9 cellular contexts compared by ENCODE assay signal in the genomic region with DNA sequence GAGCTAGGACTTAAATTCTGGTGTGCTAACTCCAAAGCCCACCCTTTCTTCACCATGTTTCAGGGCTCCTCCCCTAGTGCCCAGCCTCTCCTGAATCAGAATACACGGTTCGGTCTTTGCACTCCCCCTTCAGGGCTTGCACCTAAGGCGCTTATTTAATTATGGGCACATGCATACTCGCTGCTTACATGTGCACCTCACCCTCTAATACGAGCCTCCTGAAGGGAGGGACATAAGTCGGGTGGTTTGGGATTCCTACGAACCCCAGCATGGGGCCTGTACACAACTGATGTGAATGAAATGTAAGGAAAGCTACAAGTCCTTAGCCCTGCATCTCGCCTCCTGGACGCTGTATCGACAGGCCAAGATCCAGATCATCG. TPM values are rescaled to one million over a fixed set of nuclear protein-coding genes. Genes with fewer than 3 reads are reported as not detected.
A peak's percentile ranks its signal among the peaks of the same experiment; 100 is the strongest.
DNase-seq lines count a peak whose midpoint lies in the region; ATAC-seq and TF ChIP-seq lines count a peak whose summit lies in the region.
"Had no signal": no experiment of that assay in that cellular context is flagged by ENCODE, and none has a peak within 500 bp of the region (broad histone marks: within the 10 kb centered on the region; RNA-seq: fewer than 3 reads in every experiment).

No MANE protein-coding gene starts in this region.

- H3F3A ChIP-seq in neural cell (ENCODE audit: insufficient read depth, low read length, poor library complexity, severe bottlenecking): no peaks in the 10 kb centered on the region

- peak; percentile 37 for DNase-seq in D341Med (ENCODE audit: low spot score)
- DNase-seq in HFF-Myc (ENCODE audit: extremely low read depth, low read depth): no peak
- no peak for DNase-seq in NCI-H1048 (lab: John Stamatoyannopoulos, UW)

- H3K36me3 ChIP-seq in neural cell (ENCODE audit: insufficient read depth, low read length): no peaks in the 10 kb centered on the region

- no peaks in the 10 kb centered on the region for H3K9me3 ChIP-seq in neural cell (ENCODE audit: low read length)

- H3K27me3 ChIP-seq in neural cell (ENCODE audit: insufficient read depth, low read depth, low read length): no peaks in the 10 kb centered on the region

- H3K9me2 ChIP-seq in neural cell (ENCODE audit: insufficient read depth, low read length): no peaks in the 10 kb centered on the region

- peak overlapping the region; percentile 82 for H3K27ac ChIP-seq in neural cell (ENCODE audit: low read length)

- no peak for TF ChIP-seq EP300 in neural cell (conservative IDR thresholded peaks at IDR 0.05; ENCODE audit: poor library complexity, severe bottlenecking)

- peak overlapping the region; percentile 72 for H3K4me2 ChIP-seq in neural cell (ENCODE audit: low read length)

- TF ChIP-seq RAD21 in neural cell (conservative IDR thresholded peaks at IDR 0.05): no peak

- no peaks in the 10 kb centered on the region for H3K79me2 ChIP-seq in neural cell (replicated peaks; ENCODE audit: insufficient read depth, low read length)

- peak; percentile 59 for ATAC-seq in SK-N-SH treated with all-trans-retinoic acid at 6 μM for 48 hours
- peak; percentile 3 for ATAC-seq in esophagus mucosa
- no peak for ATAC-seq in HG03469 (IDR thresholded peaks at IDR 0.05; ENCODE audit: unreplicated experiment)
- ATAC-seq in HG02610 (IDR thresholded peaks at IDR 0.05; ENCODE audit: unreplicated experiment): no peak

- peak overlapping the region; percentile 52 for H2AFZ ChIP-seq in neural cell (ENCODE audit: low read depth, low read length)

- H4K20me1 ChIP-seq in neural cell (ENCODE audit: insufficient read depth): no peaks in the 10 kb centered on the region

- peak overlapping the region; percentile 67 for H3K9ac ChIP-seq in neural cell (ENCODE audit: low read length)

- TF ChIP-seq CTCF in HFF-Myc (IDR thresholded peaks at IDR 0.05; ENCODE audit: low read depth, low read length, missing control alignments) (no peak), neural cell (IDR thresholded peaks at IDR 0.05; ENCODE audit: poor library complexity, severe bottlenecking) (no peak)

- H3K4me3 ChIP-seq in HFF-Myc (replicated peaks; ENCODE audit: low read depth, low read length): peak overlapping the region; percentile 91
- H3K4me3 ChIP-seq in neural cell (ENCODE audit: low read length): peak overlapping the region; percentile 73

TF ChIP-seq in SK-N-SH treated with all-trans-retinoic acid at 6 μM for 48 hours, 23 proteins besides CTCF, POLR2A, EP300 and RAD21:
- TF ChIP-seq, protein P1, sequence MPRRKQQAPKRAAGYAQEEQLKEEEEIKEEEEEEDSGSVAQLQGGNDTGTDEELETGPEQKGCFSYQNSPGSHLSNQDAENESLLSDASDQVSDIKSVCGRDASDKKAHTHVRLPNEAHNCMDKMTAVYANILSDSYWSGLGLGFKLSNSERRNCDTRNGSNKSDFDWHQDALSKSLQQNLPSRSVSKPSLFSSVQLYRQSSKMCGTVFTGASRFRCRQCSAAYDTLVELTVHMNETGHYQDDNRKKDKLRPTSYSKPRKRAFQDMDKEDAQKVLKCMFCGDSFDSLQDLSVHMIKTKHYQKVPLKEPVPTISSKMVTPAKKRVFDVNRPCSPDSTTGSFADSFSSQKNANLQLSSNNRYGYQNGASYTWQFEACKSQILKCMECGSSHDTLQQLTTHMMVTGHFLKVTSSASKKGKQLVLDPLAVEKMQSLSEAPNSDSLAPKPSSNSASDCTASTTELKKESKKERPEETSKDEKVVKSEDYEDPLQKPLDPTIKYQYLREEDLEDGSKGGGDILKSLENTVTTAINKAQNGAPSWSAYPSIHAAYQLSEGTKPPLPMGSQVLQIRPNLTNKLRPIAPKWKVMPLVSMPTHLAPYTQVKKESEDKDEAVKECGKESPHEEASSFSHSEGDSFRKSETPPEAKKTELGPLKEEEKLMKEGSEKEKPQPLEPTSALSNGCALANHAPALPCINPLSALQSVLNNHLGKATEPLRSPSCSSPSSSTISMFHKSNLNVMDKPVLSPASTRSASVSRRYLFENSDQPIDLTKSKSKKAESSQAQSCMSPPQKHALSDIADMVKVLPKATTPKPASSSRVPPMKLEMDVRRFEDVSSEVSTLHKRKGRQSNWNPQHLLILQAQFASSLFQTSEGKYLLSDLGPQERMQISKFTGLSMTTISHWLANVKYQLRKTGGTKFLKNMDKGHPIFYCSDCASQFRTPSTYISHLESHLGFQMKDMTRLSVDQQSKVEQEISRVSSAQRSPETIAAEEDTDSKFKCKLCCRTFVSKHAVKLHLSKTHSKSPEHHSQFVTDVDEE (CRISPR knock-in tag; IDR thresholded peaks at IDR 0.05): 0 out of 2 replicates have a peak, but pooled peaks have one; percentile 45
- TF ChIP-seq, protein P2, sequence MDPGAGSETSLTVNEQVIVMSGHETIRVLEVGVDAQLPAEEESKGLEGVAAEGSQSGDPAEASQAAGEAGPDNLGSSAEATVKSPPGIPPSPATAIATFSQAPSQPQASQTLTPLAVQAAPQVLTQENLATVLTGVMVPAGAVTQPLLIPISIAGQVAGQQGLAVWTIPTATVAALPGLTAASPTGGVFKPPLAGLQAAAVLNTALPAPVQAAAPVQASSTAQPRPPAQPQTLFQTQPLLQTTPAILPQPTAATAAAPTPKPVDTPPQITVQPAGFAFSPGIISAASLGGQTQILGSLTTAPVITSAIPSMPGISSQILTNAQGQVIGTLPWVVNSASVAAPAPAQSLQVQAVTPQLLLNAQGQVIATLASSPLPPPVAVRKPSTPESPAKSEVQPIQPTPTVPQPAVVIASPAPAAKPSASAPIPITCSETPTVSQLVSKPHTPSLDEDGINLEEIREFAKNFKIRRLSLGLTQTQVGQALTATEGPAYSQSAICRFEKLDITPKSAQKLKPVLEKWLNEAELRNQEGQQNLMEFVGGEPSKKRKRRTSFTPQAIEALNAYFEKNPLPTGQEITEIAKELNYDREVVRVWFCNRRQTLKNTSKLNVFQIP (CRISPR knock-in tag; IDR thresholded peaks at IDR 0.05; ENCODE audit: borderline replicate concordance, low read depth): no peak
- TF ChIP-seq ZC3H10 (CRISPR knock-in tag; IDR thresholded peaks at IDR 0.05) (no peak), RARB (CRISPR knock-in tag; IDR thresholded peaks at IDR 0.05) (no peak)

TF ChIP-seq in neural cell, 6 proteins besides CTCF, POLR2A, EP300 and RAD21:
- TF ChIP-seq EZH2 (IDR thresholded peaks at IDR 0.05; ENCODE audit: borderline replicate concordance, insufficient read depth, low read length, poor library complexity, severe bottlenecking) (no peak), TAF1 (IDR thresholded peaks at IDR 0.05; ENCODE audit: low read depth) (no peak), SMC3 (conservative IDR thresholded peaks at IDR 0.05; ENCODE audit: poor library complexity) (no peak)
TF ChIP-seq in neural cell: peak in this region for 0.

RNA-seq across cellular contexts. Expression of a gene that starts 0.4 kb away (rescaled TPM):
- total RNA-seq in esophagus mucosa: 10.3 TPM
- polyA plus RNA-seq in neural cell: 18.2 and 26.9 TPM in 2 replicates
- 23.2 and 27.8 TPM in 2 replicates for polyA minus RNA-seq in neural cell

RNA-seq across cellular contexts. Expression of a gene that starts 5.9 kb away (rescaled TPM):
- total RNA-seq in esophagus mucosa: 8.5 TPM
- 68.2 and 101 TPM in 2 replicates for polyA plus RNA-seq in neural cell
- polyA minus RNA-seq in neural cell: 36.3 and 45.8 TPM in 2 replicates
- total RNA-seq: T-helper 1 cell treated with Interleukin-12 subunit alpha and Interleukin-12 subunit beta and Interleukin-4 antibody, amounts not matched to agents 30 ng/mL and 1 ng/mL, for 36 hours had no signal

RNA-seq across cellular contexts. Expression of a gene that starts 7.5 kb away (rescaled TPM):
- total RNA-seq in esophagus mucosa: 0.84 TPM
- polyA plus RNA-seq in neural cell: 2.3 and 2.5 TPM in 2 replicates
- 1.2 TPM in 1 of 2 replicates, not detected in the other for polyA minus RNA-seq in neural cell
- total RNA-seq: T-helper 1 cell treated with Interleukin-12 subunit alpha and Interleukin-12 subunit beta and Interleukin-4 antibody, amounts not matched to agents 30 ng/mL and 1 ng/mL, for 36 hours had no signal

RNA-seq across cellular contexts. Expression of a gene that starts 46.9 kb away (rescaled TPM):
- total RNA-seq in esophagus mucosa: 26.0 TPM
- 2.3 and 4.0 TPM in 2 replicates for polyA plus RNA-seq in neural cell
- polyA minus RNA-seq in neural cell: 1.3 TPM in 1 of 2 replicates, not detected in the other

Comparison
In these comparisons a context has a peak if more than half of its experiments do, and no peak if none do; other contexts are left out.
1. ATAC-seq: peak in SK-N-SH treated with all-trans-retinoic acid at 6 μM for 48 hours (single experiment) and esophagus mucosa (single experiment); none in HG03469 (single experiment) and HG02610 (single experiment).